In genomic region chr3:134485075-134485536, GRCh38 we compare ENCODE assay signal across 8 cellular contexts. TPM values are rescaled to one million over a fixed set of nuclear protein-coding genes. Genes with fewer than 3 reads are reported as not detected.
A peak's percentile ranks its signal among the peaks of the same experiment; 100 is the strongest.
DNase-seq lines count a peak whose midpoint lies in the region; ATAC-seq and TF ChIP-seq lines count a peak whose summit lies in the region.

No MANE protein-coding gene starts in this region.

- no peaks in the 10 kb centered on the region for H3K9me3 Mint-ChIP-seq in nephron progenitor cell

- H3K27ac ChIP-seq in C4-2B (peak overlapping the region; percentile 90), esophagus (ENCODE audit: low read depth in 2 of 2, low read length in 1 of 2) (peak overlapping the region; percentile 91 to 99)

- H3K4me3 Mint-ChIP-seq in nephron progenitor cell = peak overlapping the region; percentile 88

- ATAC-seq in GM18858 (IDR thresholded peaks at IDR 0.05; ENCODE audit: unreplicated experiment) = peak; percentile 2
- ATAC-seq in HG03159 (IDR thresholded peaks at IDR 0.05; ENCODE audit: unreplicated experiment) = peak; percentile 2
- no peak for ATAC-seq in HG03469 (IDR thresholded peaks at IDR 0.05; ENCODE audit: unreplicated experiment)

- in situ Hi-C loops in SK-MEL-5 (cut with HindIII; ENCODE audit: low pct_unique_long_range_greater_than_20kb, low sequenced_read_pairs) = loop anchor here (25.0 kb wide), 1 partner anchor 273 kb away; no protein-coding TSS in a partner anchor

- peak overlapping the region; percentile 90 to 98 for H3K4me3 ChIP-seq in esophagus (ENCODE audit: low read depth in 1 of 2, low read length in 2 of 2)

- WGBS in esophagus, 2 donors = 1% methylated on average over 14 of the region's 14 CpGs

- peaks cover 2% of the 10 kb centered on the region for H3K27me3 Mint-ChIP-seq in nephron progenitor cell (ENCODE audit: low read depth, poor library complexity)

- H3K9me3 ChIP-seq in esophagus (ENCODE audit: control insufficient read depth in 2 of 2, insufficient read depth in 1 of 2, low read depth in 1 of 2, low read length in 1 of 2) = no peaks in the 10 kb centered on the region

- peaks cover 45% of the 10 kb centered on the region for H3K36me3 Mint-ChIP-seq in nephron progenitor cell (ENCODE audit: low read depth)

- DNase-seq in SK-MEL-5 (ENCODE audit: low read depth, low spot score) (peak; percentile 14), nephron progenitor cell (no peak)
- no peak for DNase-seq in effector CD8-positive, alpha-beta T cell (lab: John Stamatoyannopoulos, UW)

- no peaks in the 10 kb centered on the region for H3K27me3 ChIP-seq in esophagus (ENCODE audit: control insufficient read depth in 1 of 2, insufficient read depth in 2 of 2, low read length in 2 of 2)

- H3K36me3 ChIP-seq in esophagus (ENCODE audit: control insufficient read depth in 2 of 2, insufficient read depth in 2 of 2, low read length in 1 of 2) = peaks cover 0 to 6% of the 10 kb centered on the region in 2 donors

- no peaks in the 10 kb centered on the region for H3K4me1 ChIP-seq in esophagus (ENCODE audit: control insufficient read depth in 2 of 2, insufficient read depth in 2 of 2, low read length in 1 of 2)

- peaks cover 40% of the 10 kb centered on the region for H3K4me1 Mint-ChIP-seq in nephron progenitor cell

- H3K27ac Mint-ChIP-seq in nephron progenitor cell = peak overlapping the region; percentile 99

- TF ChIP-seq CTCF in C4-2B (conservative IDR thresholded peaks at IDR 0.05) (no peak), nephron progenitor cell (IDR thresholded peaks at IDR 0.05) (no peak)

RNA-seq across cellular contexts. Expression of gene ANAPC13, which starts 0.7 kb away (rescaled TPM):
- 46.4 and 49.2 TPM in 2 replicates for total RNA-seq in SK-MEL-5 (2014; rRNA removed; shearing (Covaris generic))
- polyA plus RNA-seq in SK-MEL-5 (2015; cell fraction: cytosol; rRNA removed) = 47.6 and 50.8 TPM in 2 replicates
- 9.0 and 10.8 TPM in 2 replicates for polyA plus RNA-seq in SK-MEL-5 (2015; cell fraction: nucleus; rRNA removed)
- polyA plus RNA-seq in esophagus = 10 to 100 TPM; 15.7 to 33.0 TPM

RNA-seq across cellular contexts. Expression of gene CEP63, which starts 0.8 kb away (rescaled TPM):
- 32.2 and 34.1 TPM in 2 replicates for total RNA-seq in SK-MEL-5 (2014; rRNA removed; shearing (Covaris generic))
- 25.6 and 28.5 TPM in 2 replicates for polyA plus RNA-seq in SK-MEL-5 (2015; cell fraction: cytosol; rRNA removed)
- 28.1 and 48.2 TPM in 2 replicates for polyA plus RNA-seq in SK-MEL-5 (2015; cell fraction: nucleus; rRNA removed)
- 10 to 100 TPM; 10.1 to 11.7 TPM for polyA plus RNA-seq in esophagus
